ENCODE assay signal across 1 cellular context in genomic region chr2:241818943-241819270, GRCh38.
A peak's percentile ranks its signal among the peaks of the same experiment; 100 is the strongest.
TF ChIP-seq lines count a peak whose summit lies in the region.

No MANE protein-coding gene starts in this region.

TF ChIP-seq in HepG2, 621 proteins besides CTCF, POLR2A, EP300 and RAD21 (continued from another document):
- no peak for TF ChIP-seq GRHL1 (CRISPR knock-in tag; conservative IDR thresholded peaks at IDR 0.05)
- 0 out of 2 replicates have a peak, but pooled peaks have one; percentile 63 for TF ChIP-seq ISL2 (CRISPR knock-in tag; IDR thresholded peaks at IDR 0.05)
- TF ChIP-seq MTF1 (CRISPR knock-in tag; IDR thresholded peaks at IDR 0.05): no peak
- peak; percentile 39 for TF ChIP-seq ZNF282 (IDR thresholded peaks at IDR 0.05; ENCODE audit: partially characterized antibody)
- no peak; the same call in 1 of the 2 replicates for TF ChIP-seq STAG1 (CRISPR knock-in tag; IDR thresholded peaks at IDR 0.05)
- TF ChIP-seq HNF1B (CRISPR knock-in tag; IDR thresholded peaks at IDR 0.05): peak; percentile 99
- TF ChIP-seq ZNF691 (CRISPR knock-in tag; IDR thresholded peaks at IDR 0.05; ENCODE audit: borderline replicate concordance, low read depth): peak; percentile 86
- no peak for TF ChIP-seq ZC3H13 (CRISPR knock-in tag; IDR thresholded peaks at IDR 0.05)
- TF ChIP-seq YEATS4 (CRISPR knock-in tag; IDR thresholded peaks at IDR 0.05; ENCODE audit: borderline replicate concordance): peak; percentile 41; the same call in 1 of the 2 replicates
- TF ChIP-seq PLSCR1 (CRISPR knock-in tag; IDR thresholded peaks at IDR 0.05; ENCODE audit: borderline replicate concordance): no peak
- TF ChIP-seq E2F5 (CRISPR knock-in tag; conservative IDR thresholded peaks at IDR 0.05): no peak
- TF ChIP-seq DMAP1 (CRISPR knock-in tag; IDR thresholded peaks at IDR 0.05): peak; percentile 81; the same call in 1 of the 2 replicates
- TF ChIP-seq ZNF687 (CRISPR knock-in tag; IDR thresholded peaks at IDR 0.05): peak; percentile 82
- TF ChIP-seq E2F2 (CRISPR knock-in tag; IDR thresholded peaks at IDR 0.05; ENCODE audit: borderline replicate concordance): no peak
- no peak for TF ChIP-seq CBFB (CRISPR knock-in tag; IDR thresholded peaks at IDR 0.05)
- TF ChIP-seq ZSCAN22 (CRISPR knock-in tag; IDR thresholded peaks at IDR 0.05): no peak
- no peak for TF ChIP-seq NONO (IDR thresholded peaks at IDR 0.05)
- TF ChIP-seq NONO (CRISPR knock-in tag; conservative IDR thresholded peaks at IDR 0.05): peak; percentile 94
- TF ChIP-seq ZNF512B (CRISPR knock-in tag; IDR thresholded peaks at IDR 0.05; ENCODE audit: borderline replicate concordance): no peak
- peak; percentile 70 for TF ChIP-seq MED8 (CRISPR knock-in tag; IDR thresholded peaks at IDR 0.05; ENCODE audit: insufficient replicate concordance)
- TF ChIP-seq USF2 (IDR thresholded peaks at IDR 0.05; ENCODE audit: low read depth, low read length): peak; percentile 99
- TF ChIP-seq USF2 (CRISPR knock-in tag; IDR thresholded peaks at IDR 0.05; ENCODE audit: borderline replicate concordance): peak; percentile 95; the same call in 1 of the 2 replicates
- no peak for TF ChIP-seq YEATS2 (CRISPR knock-in tag; IDR thresholded peaks at IDR 0.05; ENCODE audit: borderline replicate concordance)
- no peak for TF ChIP-seq ZNF33A (CRISPR knock-in tag; IDR thresholded peaks at IDR 0.05; ENCODE audit: borderline replicate concordance)
- no peak for TF ChIP-seq GZF1 (CRISPR knock-in tag; IDR thresholded peaks at IDR 0.05)
- no peak for TF ChIP-seq HNRNPK (IDR thresholded peaks at IDR 0.05; ENCODE audit: low read depth, low read length, poor library complexity, severe bottlenecking)
- TF ChIP-seq FOXC1 (CRISPR knock-in tag; IDR thresholded peaks at IDR 0.05; ENCODE audit: borderline replicate concordance): 0 out of 2 replicates have a peak, but pooled peaks have one; percentile 18
- 0 out of 2 replicates have a peak, but pooled peaks have one; percentile 58 for TF ChIP-seq AHR (CRISPR knock-in tag; IDR thresholded peaks at IDR 0.05)
TF ChIP-seq in HepG2: peak in this region for 314.
